ENCODE assay signal across 10 cellular contexts in genomic region chr20:2820896-2821869, GRCh38. TPM values are rescaled to one million over a fixed set of nuclear protein-coding genes. Genes with fewer than 3 reads are reported as not detected.
A peak's percentile ranks its signal among the peaks of the same experiment; 100 is the strongest.
DNase-seq lines count a peak whose midpoint lies in the region; ATAC-seq, FAIRE-seq and TF ChIP-seq lines count a peak whose summit lies in the region.
"Had no signal": no experiment of that assay in that cellular context is flagged by ENCODE, and none has a peak within 500 bp of the region (broad histone marks: within the 10 kb centered on the region; RNA-seq: fewer than 3 reads in every experiment).

No MANE protein-coding gene starts in this region.

- no peak overlapping the region for H2AK5ac ChIP-seq in H9 (ENCODE audit: insufficient read length, low read length)
- H2AK5ac ChIP-seq in H1 (ENCODE audit: low read depth, low read length), result no peak overlapping the region

- TF ChIP-seq EP300 in H1 (IDR thresholded peaks at IDR 0.05; ENCODE audit: borderline replicate concordance in 1 of 2, low read depth in 2 of 2, low read length in 2 of 2), result no peak

- no peak overlapping the region for H3K4ac ChIP-seq in H9 (ENCODE audit: low read depth, low read length)
- H3K4ac ChIP-seq in H1 (replicated peaks; ENCODE audit: insufficient read length, low read depth, low read length), result no peak overlapping the region

- H4K8ac ChIP-seq in H9 (replicated peaks; ENCODE audit: insufficient read length, low read depth, low read length) (no peak overlapping the region), H1 (ENCODE audit: extremely low read depth, insufficient read depth, low read length) (peak overlapping the region; percentile 75)

- no peak overlapping the region for H3K27ac ChIP-seq in CD4-positive, CD25-positive, alpha-beta regulatory T cell (ENCODE audit: insufficient read depth, low read length, poor library complexity, severe bottlenecking)
- H3K27ac ChIP-seq in H9 (ENCODE audit: insufficient read length, low read depth, low read length) (no peak overlapping the region), H1 (ENCODE audit: low read depth, low read length) (no peak overlapping the region)

- no peak overlapping the region for H3K4me3 ChIP-seq in CD4-positive, CD25-positive, alpha-beta regulatory T cell (ENCODE audit: low read depth, low read length)
- H3K4me3 ChIP-seq in H1 (ENCODE audit: extremely low read depth in 1 of 4, insufficient read depth in 2 of 4, low read depth in 3 of 4, low read length in 4 of 4), result peak overlapping the region in 3 of 4 experiments; percentile 23 to 57 (median 32); a peak in 5 of 8 replicates

- H3K23ac ChIP-seq in H9 (ENCODE audit: insufficient read length, low read depth, low read length), result no peak overlapping the region
- no peak overlapping the region for H3K23ac ChIP-seq in H1 (ENCODE audit: insufficient read length)

- peaks cover 8 to 19% (median 14%) of the 10 kb centered on the region in 4 donors for H3K4me1 Mint-ChIP-seq in CD4-positive, CD25-positive, alpha-beta regulatory T cell
- peaks cover 18 to 22% of the 10 kb centered on the region in 2 experiments for H3K4me1 Mint-ChIP-seq in H9
- peaks cover 15 to 30% (median 25%) of the 10 kb centered on the region in 4 donors for H3K4me1 Mint-ChIP-seq in naive thymus-derived CD8-positive, alpha-beta T cell

- H3K9me3 Mint-ChIP-seq in CD4-positive, CD25-positive, alpha-beta regulatory T cell, result peaks cover 0 to 3% (median 0%) of the 10 kb centered on the region in 7 donors
- H3K9me3 Mint-ChIP-seq in H9, result 0 out of 5 replicates have a peak, but pooled peaks cover 0 to 2% of the 10 kb centered on the region in 2 experiments
- H3K9me3 Mint-ChIP-seq in naive thymus-derived CD8-positive, alpha-beta T cell, result no peaks in the 10 kb centered on the region

- H3T11ph ChIP-seq in H9 (ENCODE audit: low read length), result no peak overlapping the region

- no peaks in the 10 kb centered on the region for H4K20me1 ChIP-seq in H9 (ENCODE audit: control insufficient read depth, insufficient read depth, insufficient read length)
- H4K20me1 ChIP-seq in H1 (replicated peaks in 1 of 2; ENCODE audit: control insufficient read depth in 1 of 2, insufficient read depth in 2 of 2, low read length in 2 of 2), result no peaks in the 10 kb centered on the region

- H3K27ac Mint-ChIP-seq in CD4-positive, CD25-positive, alpha-beta regulatory T cell, result no peak overlapping the region
- no peak overlapping the region for H3K27ac Mint-ChIP-seq in H9
- H3K27ac Mint-ChIP-seq in naive thymus-derived CD8-positive, alpha-beta T cell, result peak overlapping the region in 6 of 10 donors; percentile 22 to 79 (median 60)

- TF ChIP-seq CTCF in H9 (conservative IDR thresholded peaks at IDR 0.05), result no peak
- no peak for TF ChIP-seq CTCF in H1 (IDR thresholded peaks at IDR 0.05; ENCODE audit: control extremely low read depth in 1 of 3, insufficient read depth in 1 of 3, low read depth in 1 of 3, low read length in 3 of 3)

- H3K14ac ChIP-seq in H9 (ENCODE audit: insufficient read depth, low read length) (0 out of 2 replicates have a peak overlapping the region, but pooled peaks have one; percentile 67), H1 (ENCODE audit: insufficient read length) (no peak overlapping the region)

- H3K4me2 ChIP-seq in H9 (ENCODE audit: insufficient read depth, insufficient read length, low read length) (peak overlapping the region; percentile 29), H1 (ENCODE audit: insufficient read depth in 1 of 2, low read depth in 2 of 2, low read length in 2 of 2) (peak overlapping the region; percentile 72 to 76)

- H2BK120ac ChIP-seq in H9 (ENCODE audit: low read depth, low read length, poor library complexity, severe bottlenecking) (no peak overlapping the region), H1 (replicated peaks; ENCODE audit: low read depth, low read length) (no peak overlapping the region)

- H3K79me1 ChIP-seq in H9 (ENCODE audit: insufficient read depth, low read depth, low read length, poor library complexity, severe bottlenecking) (no peaks in the 10 kb centered on the region), H1 (ENCODE audit: low read depth, low read length) (no peaks in the 10 kb centered on the region)

- H3K79me2 ChIP-seq in H9 (ENCODE audit: insufficient read depth, low read length), result no peaks in the 10 kb centered on the region
- H3K79me2 ChIP-seq in H1 (ENCODE audit: control insufficient read depth in 1 of 2, insufficient read depth in 2 of 2, low read length in 2 of 2), result no peaks in the 10 kb centered on the region

- H3K9ac ChIP-seq in H9 (ENCODE audit: extremely low read depth, insufficient read length, low read length) (no peak overlapping the region), H1 (replicated peaks in 1 of 4; ENCODE audit: extremely low read depth in 1 of 4, low read depth in 3 of 4, low read length in 3 of 4) (no peak overlapping the region)

- no peaks in the 10 kb centered on the region for H3K36me3 ChIP-seq in CD4-positive, CD25-positive, alpha-beta regulatory T cell (ENCODE audit: control insufficient read depth, insufficient read depth, low read length)
- H3K36me3 ChIP-seq in H1 (ENCODE audit: control insufficient read depth in 2 of 4, insufficient read depth in 4 of 4, low read length in 3 of 4), result 0 out of 8 replicates have a peak, but pooled peaks cover 0 to 2% (median 0%) of the 10 kb centered on the region in 4 experiments

- no peak overlapping the region for H2AFZ ChIP-seq in H9 (ENCODE audit: low read length)
- H2AFZ ChIP-seq in H1 (ENCODE audit: low read length), result no peak overlapping the region

- H2BK5ac ChIP-seq in H9 (ENCODE audit: insufficient read length, low read length) (no peak overlapping the region), H1 (ENCODE audit: low read depth, low read length) (no peak overlapping the region)

- H3K27me3 Mint-ChIP-seq in CD4-positive, CD25-positive, alpha-beta regulatory T cell, result peaks cover 42% of the 10 kb centered on the region
- H3K27me3 Mint-ChIP-seq in H9 (ENCODE audit: low read depth), result peaks cover 31% of the 10 kb centered on the region
- H3K27me3 Mint-ChIP-seq in naive thymus-derived CD8-positive, alpha-beta T cell, result peaks cover 7 to 18% (median 15%) of the 10 kb centered on the region in 5 donors

- peak overlapping the region in 3 of 4 donors; percentile 62 to 75 (median 68) for H3K4me3 Mint-ChIP-seq in CD4-positive, CD25-positive, alpha-beta regulatory T cell
- peak overlapping the region in 1 of 2 experiments; percentile 62; a peak in 3 of 5 replicates for H3K4me3 Mint-ChIP-seq in H9
- peak overlapping the region; percentile 52 to 84 (median 76) for H3K4me3 Mint-ChIP-seq in naive thymus-derived CD8-positive, alpha-beta T cell

- no peak for TF ChIP-seq POLR2A in H1 (IDR thresholded peaks at IDR 0.05; ENCODE audit: control extremely low read depth in 1 of 2, low read depth in 2 of 2, low read length in 2 of 2)

- peaks cover 11% of the 10 kb centered on the region for H3K27me3 ChIP-seq in CD4-positive, CD25-positive, alpha-beta regulatory T cell (ENCODE audit: control insufficient read depth, insufficient read depth, low read length)
- H3K27me3 ChIP-seq in H9 (ENCODE audit: insufficient read depth, low read length) (peaks cover 9% of the 10 kb centered on the region; the same call in 1 of the 2 replicates), H1 (replicated peaks in 1 of 4; ENCODE audit: control insufficient read depth in 3 of 4, extremely low read depth in 1 of 4, insufficient read depth in 3 of 4, low read length in 3 of 4) (peaks cover 20 to 39% (median 31%) of the 10 kb centered on the region in 4 experiments)

- no peaks in the 10 kb centered on the region for H3K9me3 ChIP-seq in CD4-positive, CD25-positive, alpha-beta regulatory T cell (ENCODE audit: control insufficient read depth in 2 of 2, low read length in 2 of 2)
- H3K9me3 ChIP-seq in H9 (ENCODE audit: control insufficient read depth, low read depth, low read length) (no peaks in the 10 kb centered on the region), H1 (ENCODE audit: insufficient read depth in 2 of 2, low read depth in 1 of 2, low read length in 1 of 2) (no peaks in the 10 kb centered on the region; a peak in 1 of 4 replicates)

- POLR2A ChIA-PET in H1 (lab: Charles Lee; ENCODE audit: partially characterized antibody), result interaction anchor here (0.6 to 2.8 kb wide), 7 partner anchors 13 to 225 kb away, joined by 4 to 10 read pairs (median 5); partner anchors contain the start of genes CPXM1, MRPS26, PCED1A and VPS16
- POLR2A ChIA-PET in naive thymus-derived CD8-positive, alpha-beta T cell (lab: Charles Lee), result interaction anchor here (0.8 to 2.6 kb wide), 4 partner anchors 12 to 80 kb away, joined by 3 to 13 read pairs (median 4); partner anchors contain the start of genes PCED1A and VPS16

- no peak overlapping the region for H2BK15ac ChIP-seq in H9 (ENCODE audit: low read depth, low read length)
- no peak overlapping the region for H2BK15ac ChIP-seq in H1 (ENCODE audit: low read length)

- H3K23me2 ChIP-seq in H9 (ENCODE audit: insufficient read length, low read depth, low read length, poor library complexity, severe bottlenecking) (peaks cover 6% of the 10 kb centered on the region), H1 (ENCODE audit: low read depth, low read length) (peaks cover 3% of the 10 kb centered on the region; the same call in 1 of the 2 replicates)

- H3K18ac ChIP-seq in H9 (ENCODE audit: insufficient read length, low read depth, low read length), result peak overlapping the region; percentile 78
- 0 out of 2 replicates have a peak overlapping the region, but pooled peaks have one; percentile 32 for H3K18ac ChIP-seq in H1 (ENCODE audit: extremely low read depth, low read length)

- no peak overlapping the region for H4K91ac ChIP-seq in H9 (ENCODE audit: insufficient read length, low read depth, low read length)
- no peak overlapping the region for H4K91ac ChIP-seq in H1 (replicated peaks; ENCODE audit: insufficient read length, low read length)

- WGBS in H9 (ENCODE audit: extremely low coverage, insufficient read length, low lambda C conversion rate), result no CpG with 5 or more reads among the region's 68 CpGs
- WGBS in H1 (ENCODE audit: extremely low coverage in 1 of 2, insufficient coverage in 1 of 2, insufficient read length in 1 of 2, insufficient replicate concordance in 2 of 2, low coverage in 1 of 2, low lambda C conversion rate in 2 of 2, missing lambda C conversion rate in 1 of 2), 2 experiments, result 14% methylated on average over 15 of the region's 68 CpGs; no CpG with 5 or more reads in 1 of the 2 experiments

- DNase-seq in CD4-positive, CD25-positive, alpha-beta regulatory T cell, result no peak
- DNase-seq in H9 (peak; percentile 70), H1 (ENCODE audit: low read depth in 1 of 2, low spot score in 2 of 2) (peak in 1 of 2 experiments; percentile 60), HT-29 (ENCODE audit: low spot score) (no peak), AG20443 (ENCODE audit: low spot score) (no peak), amygdala (lab: John Stamatoyannopoulos, UW) (no peak)
- DNase-seq in naive thymus-derived CD8-positive, alpha-beta T cell, result peak in 1 of 10 donors; percentile 18
- DNase-seq: DMS153, NCI-H1930 had no signal

- H2BK12ac ChIP-seq in H9 (ENCODE audit: insufficient read length, low read depth, low read length), result no peak overlapping the region
- no peak overlapping the region for H2BK12ac ChIP-seq in H1 (ENCODE audit: low read depth, low read length)

- H4K5ac ChIP-seq in H9 (ENCODE audit: insufficient read length, low read depth, low read length) (no peak overlapping the region), H1 (ENCODE audit: insufficient read length, low read depth, low read length) (no peak overlapping the region)

- ATAC-seq in CD4-positive, CD25-positive, alpha-beta regulatory T cell (ENCODE audit: low read depth in 2 of 2), result no peak
- ATAC-seq in naive thymus-derived CD8-positive, alpha-beta T cell, result peak; percentile 2 to 42
- no peak for ATAC-seq in HG03571 (IDR thresholded peaks at IDR 0.05; ENCODE audit: unreplicated experiment)

- H3K4me1 ChIP-seq in CD4-positive, CD25-positive, alpha-beta regulatory T cell (ENCODE audit: control insufficient read depth, insufficient read depth, low read length, poor library complexity, severe bottlenecking), result peaks cover 20% of the 10 kb centered on the region
- H3K4me1 ChIP-seq in H9 (ENCODE audit: insufficient read depth, low read length) (no peaks in the 10 kb centered on the region), H1 (replicated peaks in 1 of 4; ENCODE audit: control insufficient read depth in 3 of 4, insufficient read depth in 4 of 4, low read length in 3 of 4) (peaks cover 0 to 14% (median 9%) of the 10 kb centered on the region in 4 experiments; a peak in 6 of 7 replicates)

- CTCF ChIA-PET in H1 (lab: Charles Lee; ENCODE audit: partially characterized antibody), result interaction anchor here (0.7 to 1.7 kb wide), 3 partner anchors 20 to 47 kb away, joined by 3 to 4 read pairs (median 3); partner anchors contain the start of gene CPXM1

- FAIRE-seq in H1 (lab: Jason Lieb, UNC), result no peak

- H2BK20ac ChIP-seq in H9 (ENCODE audit: low read depth, low read length, poor library complexity, severe bottlenecking) (no peak overlapping the region), H1 (ENCODE audit: low read length) (no peak overlapping the region)

- H3K56ac ChIP-seq in H9 (ENCODE audit: insufficient read length, low read depth, low read length) (no peak overlapping the region), H1 (replicated peaks; ENCODE audit: insufficient read length, low read depth, low read length) (no peak overlapping the region)

- no peaks in the 10 kb centered on the region for H3K36me3 Mint-ChIP-seq in CD4-positive, CD25-positive, alpha-beta regulatory T cell
- no peaks in the 10 kb centered on the region; a peak in 1 of 7 replicates for H3K36me3 Mint-ChIP-seq in H9 (ENCODE audit: insufficient read depth in 1 of 3, low read depth in 3 of 3)
- no peaks in the 10 kb centered on the region for H3K36me3 Mint-ChIP-seq in naive thymus-derived CD8-positive, alpha-beta T cell

- TF ChIP-seq RAD21 in H1 (IDR thresholded peaks at IDR 0.05 in 1 of 2, conservative IDR thresholded peaks at IDR 0.05 in 1 of 2; ENCODE audit: low read depth in 2 of 2, low read length in 2 of 2), result no peak

RNA-seq across cellular contexts. Expression of gene TMEM239, which starts 5.0 kb away (rescaled TPM):
- not detected for total RNA-seq in CD4-positive, CD25-positive, alpha-beta regulatory T cell
- polyA plus RNA-seq in CD4-positive, CD25-positive, alpha-beta regulatory T cell, result not detected
- not detected in 2 replicates for total RNA-seq in H9 (2021)
- total RNA-seq in H1 (2021; fragmentation: NEBNext Ultra II Directional; extraction: Animal tissue kit (Norgen Biotek cat#: 25700)), result not detected in 2 replicates
- not detected in 2 replicates for polyA plus RNA-seq in H1 (2011; rRNA removed)
- not detected for polyA plus RNA-seq in H1 (2011; cell fraction: cytosol; rRNA removed)
- not detected for polyA plus RNA-seq in H1 (2011; cell fraction: nucleus; rRNA removed)
- not detected in 4 replicates for polyA plus RNA-seq in H1 (2012, experiment 1 of 2)
- not detected for polyA plus RNA-seq in H1 (2012, experiment 2 of 2)
- polyA plus RNA-seq in H1 (2013, experiment 1 of 2), result not detected
- polyA plus RNA-seq in H1 (2013, experiment 2 of 2), result not detected
- not detected in 2 replicates for polyA minus RNA-seq in H1 (2011; rRNA and poly(A)+ RNA removed)
- polyA minus RNA-seq in H1 (2011; cell fraction: cytosol; rRNA and poly(A)+ RNA removed), result not detected
- not detected for polyA minus RNA-seq in H1 (2011; cell fraction: nucleus; rRNA and poly(A)+ RNA removed)
- not detected for total RNA-seq in naive thymus-derived CD8-positive, alpha-beta T cell
- not detected for polyA plus RNA-seq in naive thymus-derived CD8-positive, alpha-beta T cell
- total RNA-seq in HT-29 (2014; rRNA removed; shearing (Covaris generic)), result not detected in 2 replicates

RNA-seq across cellular contexts. Expression of gene C20orf141, which starts 6.4 kb away (rescaled TPM):
- not detected for total RNA-seq in CD4-positive, CD25-positive, alpha-beta regulatory T cell
- polyA plus RNA-seq in CD4-positive, CD25-positive, alpha-beta regulatory T cell, result not detected
- total RNA-seq in H9 (2021), result not detected in 2 replicates
- total RNA-seq in H1 (2021; fragmentation: NEBNext Ultra II Directional; extraction: Animal tissue kit (Norgen Biotek cat#: 25700)), result not detected in 2 replicates
- not detected in 2 replicates for polyA plus RNA-seq in H1 (2011; rRNA removed)
- not detected for polyA plus RNA-seq in H1 (2011; cell fraction: cytosol; rRNA removed)
- polyA plus RNA-seq in H1 (2011; cell fraction: nucleus; rRNA removed), result not detected
- polyA plus RNA-seq in H1 (2012, experiment 1 of 2), result not detected in 4 replicates
- not detected for polyA plus RNA-seq in H1 (2012, experiment 2 of 2)
- polyA plus RNA-seq in H1 (2013, experiment 1 of 2), result not detected
- polyA plus RNA-seq in H1 (2013, experiment 2 of 2), result not detected
- polyA minus RNA-seq in H1 (2011; rRNA and poly(A)+ RNA removed), result not detected in 2 replicates
- not detected for polyA minus RNA-seq in H1 (2011; cell fraction: cytosol; rRNA and poly(A)+ RNA removed)
- not detected for polyA minus RNA-seq in H1 (2011; cell fraction: nucleus; rRNA and poly(A)+ RNA removed)
- not detected for total RNA-seq in naive thymus-derived CD8-positive, alpha-beta T cell
- not detected for polyA plus RNA-seq in naive thymus-derived CD8-positive, alpha-beta T cell
- total RNA-seq in HT-29 (2014; rRNA removed; shearing (Covaris generic)), result not detected in 2 replicates

RNA-seq across cellular contexts. Expression of gene PCED1A, which starts 19.3 kb away (rescaled TPM):
- total RNA-seq in CD4-positive, CD25-positive, alpha-beta regulatory T cell, result 47.2 TPM
- 10 to 100 TPM; 17.8 to 24.9 (median 19.5) TPM for polyA plus RNA-seq in CD4-positive, CD25-positive, alpha-beta regulatory T cell
- total RNA-seq in H9 (2021), result 27.2 and 30.8 TPM in 2 replicates
- 13.4 and 14.6 TPM in 2 replicates for total RNA-seq in H1 (2021; fragmentation: NEBNext Ultra II Directional; extraction: Animal tissue kit (Norgen Biotek cat#: 25700))
- 18.9 and 30.8 TPM in 2 replicates for polyA plus RNA-seq in H1 (2011; rRNA removed)
- 21.9 TPM for polyA plus RNA-seq in H1 (2011; cell fraction: cytosol; rRNA removed)
- 97.9 TPM for polyA plus RNA-seq in H1 (2011; cell fraction: nucleus; rRNA removed)
- 11.9 to 22.8 TPM (median 19.8 TPM) in 4 replicates for polyA plus RNA-seq in H1 (2012, experiment 1 of 2)
- polyA plus RNA-seq in H1 (2012, experiment 2 of 2), result 11.9 TPM
- polyA plus RNA-seq in H1 (2013, experiment 1 of 2), result 21.5 TPM
- polyA plus RNA-seq in H1 (2013, experiment 2 of 2), result 21.1 TPM
- 2.6 and 3.8 TPM in 2 replicates for polyA minus RNA-seq in H1 (2011; rRNA and poly(A)+ RNA removed)
- polyA minus RNA-seq in H1 (2011; cell fraction: cytosol; rRNA and poly(A)+ RNA removed), result 7.5 TPM
- 9.9 TPM for polyA minus RNA-seq in H1 (2011; cell fraction: nucleus; rRNA and poly(A)+ RNA removed)
- total RNA-seq in naive thymus-derived CD8-positive, alpha-beta T cell, result 100 to 1,000 TPM in 1 of 2 experiments, 10 to 100 TPM in 1; 89.5 to 101 TPM
- polyA plus RNA-seq in naive thymus-derived CD8-positive, alpha-beta T cell, result 10 to 100 TPM; 21.9 to 29.6 (median 23.6) TPM
- total RNA-seq in HT-29 (2014; rRNA removed; shearing (Covaris generic)), result 34.4 and 37.6 TPM in 2 replicates

RNA-seq across cellular contexts. Expression of gene VPS16, which starts 19.4 kb away (rescaled TPM):
- total RNA-seq in CD4-positive, CD25-positive, alpha-beta regulatory T cell, result 53.9 TPM
- polyA plus RNA-seq in CD4-positive, CD25-positive, alpha-beta regulatory T cell, result 10 to 100 TPM; 30.6 to 35.3 (median 30.9) TPM
- 31.6 and 32.1 TPM in 2 replicates for total RNA-seq in H9 (2021)
- total RNA-seq in H1 (2021; fragmentation: NEBNext Ultra II Directional; extraction: Animal tissue kit (Norgen Biotek cat#: 25700)), result 22.6 and 25.9 TPM in 2 replicates
- polyA plus RNA-seq in H1 (2011; rRNA removed), result 23.8 and 26.8 TPM in 2 replicates
- polyA plus RNA-seq in H1 (2011; cell fraction: cytosol; rRNA removed), result 27.6 TPM
- 100 TPM for polyA plus RNA-seq in H1 (2011; cell fraction: nucleus; rRNA removed)
- 23.2 to 34.5 TPM (median 32.4 TPM) in 4 replicates for polyA plus RNA-seq in H1 (2012, experiment 1 of 2)
- 16.8 TPM for polyA plus RNA-seq in H1 (2012, experiment 2 of 2)
- polyA plus RNA-seq in H1 (2013, experiment 1 of 2), result 13.7 TPM
- 12.5 TPM for polyA plus RNA-seq in H1 (2013, experiment 2 of 2)
- polyA minus RNA-seq in H1 (2011; rRNA and poly(A)+ RNA removed), result 25.5 and 26.0 TPM in 2 replicates
- 16.0 TPM for polyA minus RNA-seq in H1 (2011; cell fraction: cytosol; rRNA and poly(A)+ RNA removed)
- 23.4 TPM for polyA minus RNA-seq in H1 (2011; cell fraction: nucleus; rRNA and poly(A)+ RNA removed)
- 10 to 100 TPM; 57.6 to 57.8 TPM for total RNA-seq in naive thymus-derived CD8-positive, alpha-beta T cell
- 10 to 100 TPM; 34.6 to 40.6 (median 39.3) TPM for polyA plus RNA-seq in naive thymus-derived CD8-positive, alpha-beta T cell
- total RNA-seq in HT-29 (2014; rRNA removed; shearing (Covaris generic)), result 25.2 and 36.0 TPM in 2 replicates

RNA-seq across cellular contexts. Expression of gene CPXM1, which starts 20.8 kb away (rescaled TPM):
- 1.2 TPM for total RNA-seq in CD4-positive, CD25-positive, alpha-beta regulatory T cell
- under 1 TPM in 1 of 4 donors, not detected in 3; 0.10 TPM for polyA plus RNA-seq in CD4-positive, CD25-positive, alpha-beta regulatory T cell
- 69.0 and 70.0 TPM in 2 replicates for total RNA-seq in H9 (2021)
- 28.8 and 31.3 TPM in 2 replicates for total RNA-seq in H1 (2021; fragmentation: NEBNext Ultra II Directional; extraction: Animal tissue kit (Norgen Biotek cat#: 25700))
- polyA plus RNA-seq in H1 (2011; rRNA removed), result 81.9 and 90.9 TPM in 2 replicates
- 59.0 TPM for polyA plus RNA-seq in H1 (2011; cell fraction: cytosol; rRNA removed)
- 231 TPM for polyA plus RNA-seq in H1 (2011; cell fraction: nucleus; rRNA removed)
- polyA plus RNA-seq in H1 (2012, experiment 1 of 2), result 37.0 to 65.6 TPM (median 56.2 TPM) in 4 replicates
- 42.0 TPM for polyA plus RNA-seq in H1 (2012, experiment 2 of 2)
- 45.5 TPM for polyA plus RNA-seq in H1 (2013, experiment 1 of 2)
- 41.6 TPM for polyA plus RNA-seq in H1 (2013, experiment 2 of 2)
- polyA minus RNA-seq in H1 (2011; rRNA and poly(A)+ RNA removed), result 26.2 and 29.4 TPM in 2 replicates
- 18.1 TPM for polyA minus RNA-seq in H1 (2011; cell fraction: cytosol; rRNA and poly(A)+ RNA removed)
- polyA minus RNA-seq in H1 (2011; cell fraction: nucleus; rRNA and poly(A)+ RNA removed), result 25.0 TPM
- total RNA-seq in naive thymus-derived CD8-positive, alpha-beta T cell, result under 1 TPM in 1 of 2 experiments, not detected in 1; 0.39 TPM
- polyA plus RNA-seq in naive thymus-derived CD8-positive, alpha-beta T cell, result under 1 TPM; 0.27 to 0.56 (median 0.31) TPM
- not detected in 2 replicates for total RNA-seq in HT-29 (2014; rRNA removed; shearing (Covaris generic))

Comparison
In these comparisons a context has a peak if more than half of its experiments do, and no peak if none do; other contexts are left out.
1. ATAC-seq: peak in naive thymus-derived CD8-positive, alpha-beta T cell (2 of 2); none in CD4-positive, CD25-positive, alpha-beta regulatory T cell (0 of 2) and HG03571 (single experiment).
2. H3K27ac Mint-ChIP-seq: peak in naive thymus-derived CD8-positive, alpha-beta T cell (6 of 10); none in CD4-positive, CD25-positive, alpha-beta regulatory T cell (0 of 3) and H9 (0 of 3).